In genomic region chrX:40531056-40531826, GRCh38 we compare ENCODE assay signal across 1 cellular context.
TF ChIP-seq lines count a peak whose summit lies in the region.

No MANE protein-coding gene starts in this region.

TF ChIP-seq in HEK293, 187 proteins besides CTCF, POLR2A, EP300 and RAD21 (continued from another document):
- 0 out of 2 replicates have a peak, but pooled peaks have one; percentile 21 for TF ChIP-seq ZBTB44 (tag by site-specific recombination; IDR thresholded peaks at IDR 0.05)
- TF ChIP-seq ZNF76 (tag by site-specific recombination; IDR thresholded peaks at IDR 0.05; ENCODE audit: borderline replicate concordance, low read depth) = no peak
- no peak for TF ChIP-seq ZNF302 (tag by site-specific recombination; IDR thresholded peaks at IDR 0.05; ENCODE audit: low read depth)
- TF ChIP-seq BCL11A (tag by site-specific recombination; IDR thresholded peaks at IDR 0.05; ENCODE audit: low read depth) = no peak
- TF ChIP-seq ZFP37 (tag by site-specific recombination; IDR thresholded peaks at IDR 0.05) = no peak
- no peak for TF ChIP-seq ZEB2 (tag by site-specific recombination; IDR thresholded peaks at IDR 0.05)
- no peak for TF ChIP-seq ZNF112 (tag by site-specific recombination; IDR thresholded peaks at IDR 0.05)
- no peak for TF ChIP-seq ZNF223 (tag by site-specific recombination; IDR thresholded peaks at IDR 0.05)
- TF ChIP-seq BCL11B (tag by site-specific recombination; IDR thresholded peaks at IDR 0.05; ENCODE audit: low read depth) = no peak
- no peak for TF ChIP-seq ZNF664 (tag by site-specific recombination; IDR thresholded peaks at IDR 0.05)
- no peak for TF ChIP-seq ZNF121 (tag by site-specific recombination; IDR thresholded peaks at IDR 0.05)
- no peak for TF ChIP-seq ZNF324 (tag by site-specific recombination; IDR thresholded peaks at IDR 0.05)
